ENCODE assay signal across 17 cellular contexts in the genomic region with DNA sequence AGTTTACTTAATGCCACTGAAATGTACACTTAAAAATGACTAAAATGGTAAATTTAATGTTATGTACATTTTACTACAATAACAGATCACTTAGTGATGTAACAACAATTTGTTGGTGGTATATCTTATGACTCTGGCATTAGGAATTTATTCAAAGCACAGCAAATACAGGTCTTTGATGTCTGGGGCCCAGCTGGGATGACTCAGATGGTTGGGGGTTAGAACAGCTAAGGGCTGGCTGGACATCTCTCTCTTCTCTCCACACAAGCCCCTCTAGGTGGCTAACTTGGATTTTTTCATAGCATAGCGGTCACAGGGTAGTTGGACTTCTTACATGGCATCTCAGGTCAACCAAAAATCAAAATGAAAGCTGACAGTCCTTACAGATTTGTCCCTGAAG. TPM values are rescaled to one million over a fixed set of nuclear protein-coding genes. Genes with fewer than 3 reads are reported as not detected.
DNase-seq lines count a peak whose midpoint lies in the region; ATAC-seq, FAIRE-seq and TF ChIP-seq lines count a peak whose summit lies in the region.
"Had no signal": no experiment of that assay in that cellular context is flagged by ENCODE, and none has a peak within 500 bp of the region (broad histone marks: within the 10 kb centered on the region; RNA-seq: fewer than 3 reads in every experiment).

No MANE protein-coding gene starts in this region.

- peak overlapping the region; percentile 36 for H3K27ac ChIP-seq in mesodermal cell (ENCODE audit: low read depth, low read length, severe bottlenecking)
- H3K27ac ChIP-seq: BLaER1 treated with 17β-estradiol and CSF1 and Interleukin-3, amounts not matched to agents 10 nM and 100 nM; colonic mucosa; skin epidermis had no signal

- TF ChIP-seq CTCF in Calu3 (IDR thresholded peaks at IDR 0.05; ENCODE audit: unreplicated experiment) (no peak), bronchial epithelial cell (IDR thresholded peaks at IDR 0.05; ENCODE audit: insufficient read depth, low read length, severe bottlenecking) (no peak)

- intact Hi-C loops in Calu3 (cut with micrococcal nuclease; ENCODE audit: unreplicated experiment) = loop anchor here (5.0 kb wide), 1 partner anchor 37 kb away; a partner anchor contains a TSS
- intact Hi-C loops in left ventricle myocardium superior (cut with micrococcal nuclease) = loop anchor here (5.0 kb wide), 1 partner anchor 138 kb away; no protein-coding TSS in a partner anchor

- H3K9me3 ChIP-seq in mesodermal cell (ENCODE audit: control insufficient read depth, low read length) = no peaks in the 10 kb centered on the region
- H3K9me3 ChIP-seq: BLaER1 treated with 17β-estradiol and CSF1 and Interleukin-3, amounts not matched to agents 10 nM and 100 nM; colonic mucosa; mucosa of descending colon had no signal

- H3K9me3 Mint-ChIP-seq in Calu3 (ENCODE audit: low read depth, unreplicated experiment) = peaks cover 7% of the 10 kb centered on the region
- peaks cover 0 to 3% of the 10 kb centered on the region in 2 donors for H3K9me3 Mint-ChIP-seq in effector memory CD8-positive, alpha-beta T cell
- H3K9me3 Mint-ChIP-seq: activated T-helper 2 cell treated with anti-CD3 and anti-CD28 coated beads, Interferon-gamma antibody, Interleukin-2, Interleukin-4, amounts not matched to agents 10 μg/mL and 5 μg/mL and 100 μg/mL, durations not matched to agents 14 hours and 24 hours and 36 hours had no signal

- 80% methylated on average over 1 of the region's 1 CpG; no CpG with 5 or more reads in 1 of the 2 experiments for WGBS in mesodermal cell (ENCODE audit: insufficient coverage in 2 of 2), 2 experiments

- H3K4me1 Mint-ChIP-seq in Calu3 (ENCODE audit: low read depth, unreplicated experiment) = peaks cover 36% of the 10 kb centered on the region
- no peaks in the 10 kb centered on the region for H3K4me1 Mint-ChIP-seq in effector memory CD8-positive, alpha-beta T cell (ENCODE audit: low read depth in 2 of 2)

- ATAC-seq in left ventricle myocardium superior (no peak), GM21390 (IDR thresholded peaks at IDR 0.05; ENCODE audit: unreplicated experiment) (no peak)
- ATAC-seq in effector memory CD8-positive, alpha-beta T cell (replicated peaks) = no peak
- ATAC-seq: mucosa of descending colon had no signal

- peak overlapping the region; percentile 54 for H3K27ac Mint-ChIP-seq in Calu3 (ENCODE audit: unreplicated experiment)
- H3K27ac Mint-ChIP-seq in effector memory CD8-positive, alpha-beta T cell = no peak overlapping the region
- H3K27ac Mint-ChIP-seq: activated T-helper 2 cell treated with anti-CD3 and anti-CD28 coated beads, Interferon-gamma antibody, Interleukin-2, Interleukin-4, amounts not matched to agents 10 μg/mL and 5 μg/mL and 100 μg/mL, durations not matched to agents 14 hours and 24 hours and 36 hours had no signal

- H3K36me3 Mint-ChIP-seq in Calu3 (ENCODE audit: insufficient read depth, unreplicated experiment) = peaks cover 8% of the 10 kb centered on the region
- no peaks in the 10 kb centered on the region for H3K36me3 Mint-ChIP-seq in effector memory CD8-positive, alpha-beta T cell (ENCODE audit: insufficient read depth)

- H3K4me3 Mint-ChIP-seq in Calu3 (ENCODE audit: low read depth, unreplicated experiment) = no peak overlapping the region
- no peak overlapping the region for H3K4me3 Mint-ChIP-seq in effector memory CD8-positive, alpha-beta T cell

- no peak for FAIRE-seq in bronchial epithelial cell (lab: Jason Lieb, UNC)
- FAIRE-seq: GM19239 had no signal

- H3K4me1 ChIP-seq in mesodermal cell (ENCODE audit: control insufficient read depth, insufficient read depth, low read length, poor library complexity, severe bottlenecking) = peaks cover 19% of the 10 kb centered on the region
- H3K4me1 ChIP-seq: colonic mucosa had no signal

- CTCF ChIA-PET in Calu3 (lab: Charles Lee) = no interaction called here

- DNase-seq in Calu3 = peak; percentile 36
- DNase-seq in M059J (ENCODE audit: low read depth) = peak; percentile 77
- peak; percentile 47 for DNase-seq in bronchial epithelial cell (ENCODE audit: low read depth)
- DNase-seq in left ventricle myocardium superior = no peak
- no peak for DNase-seq in NCI-H345 treated with DMSO at 0.1 percent for 48 hours (lab: John Stamatoyannopoulos, UW; ENCODE audit: unreplicated experiment)
- no peak for DNase-seq in effector memory CD8-positive, alpha-beta T cell
- DNase-seq: activated CD4-positive, CD25-positive, alpha-beta regulatory T cell treated with anti-CD3 and anti-CD28 coated beads, Interleukin-2, amount 50 U/mL, for 72 hours; colonic mucosa; KBM-7; mucosa of descending colon; NCI-H2171 treated with DMSO at 0.1 percent for 48 hours had no signal

- H3K27me3 ChIP-seq in bronchial epithelial cell (ENCODE audit: control insufficient read depth, insufficient read depth, low read length) = no peaks in the 10 kb centered on the region
- H3K27me3 ChIP-seq: BLaER1 treated with 17β-estradiol and CSF1 and Interleukin-3, amounts not matched to agents 10 nM and 100 nM; colonic mucosa had no signal

- H3K36me3 ChIP-seq in bronchial epithelial cell (ENCODE audit: control insufficient read depth, insufficient read depth, low read length) = no peaks in the 10 kb centered on the region
- H3K36me3 ChIP-seq in mesodermal cell (ENCODE audit: control insufficient read depth, insufficient read depth, low read length) = no peaks in the 10 kb centered on the region
- H3K36me3 ChIP-seq: BLaER1 treated with 17β-estradiol and CSF1 and Interleukin-3, amounts not matched to agents 10 nM and 100 nM; colonic mucosa had no signal

- no TSS peak for BruUV-seq in Calu3 (replicated peaks; lab: Mats Ljungman, UMichigan)

- no peaks in the 10 kb centered on the region for H3K27me3 Mint-ChIP-seq in Calu3 (ENCODE audit: unreplicated experiment)
- H3K27me3 Mint-ChIP-seq in effector memory CD8-positive, alpha-beta T cell = peaks cover 0 to 5% of the 10 kb centered on the region in 2 donors

- no peak overlapping the region for H3K4me3 ChIP-seq in bronchial epithelial cell (ENCODE audit: low read depth, low read length)
- no peak overlapping the region for H3K4me3 ChIP-seq in mesodermal cell (ENCODE audit: extremely low read depth, insufficient read depth, low read length, poor library complexity, severe bottlenecking)
- H3K4me3 ChIP-seq: BLaER1 treated with 17β-estradiol and CSF1 and Interleukin-3, amounts not matched to agents 10 nM and 100 nM; colonic mucosa; mucosa of descending colon; skin epidermis had no signal

RNA-seq across cellular contexts. Expression of a gene that starts 37.4 kb away (rescaled TPM):
- total RNA-seq in Calu3 (2022) = 13.9 and 18.3 TPM in 2 replicates
- total RNA-seq in M059J (2014; rRNA removed; shearing (Covaris generic)) = 4.1 and 5.0 TPM in 2 replicates
- total RNA-seq in bronchial epithelial cell = 2.9 and 3.7 TPM in 2 replicates
- polyA plus RNA-seq in mesodermal cell (2013, experiment 1 of 2) = 9.0 TPM
- polyA plus RNA-seq in mesodermal cell (2013, experiment 2 of 2) = 10.2 TPM
- 2.4 TPM for total RNA-seq in left ventricle myocardium superior

RNA-seq across cellular contexts. Expression of a gene that starts 56.5 kb away (rescaled TPM):
- total RNA-seq in Calu3 (2022) = 44.3 and 46.1 TPM in 2 replicates
- 6.4 and 9.8 TPM in 2 replicates for total RNA-seq in M059J (2014; rRNA removed; shearing (Covaris generic))
- total RNA-seq in bronchial epithelial cell = 15.0 and 30.6 TPM in 2 replicates
- polyA plus RNA-seq in mesodermal cell (2013, experiment 1 of 2) = 7.7 TPM
- 9.0 TPM for polyA plus RNA-seq in mesodermal cell (2013, experiment 2 of 2)
- total RNA-seq in left ventricle myocardium superior = 9.0 TPM

Comparison
In these comparisons a context has a peak if more than half of its experiments do, and no peak if none do; other contexts are left out.
1. DNase-seq: peak in Calu3 (single experiment), M059J (single experiment) and bronchial epithelial cell (single experiment); none in left ventricle myocardium superior (single experiment), NCI-H345 treated with DMSO at 0.1 percent for 48 hours (single experiment) and effector memory CD8-positive, alpha-beta T cell (0 of 3).